ENCODE assay signal across 28 cellular contexts in genomic region chr15:91342091-91342490, GRCh38.
"Had no signal": no experiment of that assay in that cellular context is flagged by ENCODE, and none has a peak within 500 bp of the region (broad histone marks: within the 10 kb centered on the region; RNA-seq: fewer than 3 reads in every experiment).

No MANE protein-coding gene starts in this region.

- H3K4me1 ChIP-seq: adrenal gland, ascending aorta, breast epithelium, heart right ventricle had no signal

- H3K4me3 ChIP-seq: adrenal gland, ascending aorta, breast epithelium, coronary artery, heart right ventricle had no signal

- H3K27me3 ChIP-seq: adrenal gland, ascending aorta had no signal

- H3K27ac ChIP-seq: adrenal gland, ascending aorta, breast epithelium, coronary artery, heart right ventricle, WERI-Rb-1 had no signal

- DNase-seq: activated B cell treated with CpG ODN at 0.5 μM for 24 hours; activated CD4-positive, alpha-beta memory T cell treated with anti-CD3 and anti-CD28 coated beads for 36 hours; activated CD4-positive, alpha-beta T cell treated with anti-CD3 and anti-CD28 coated beads, Interleukin-2, amount 10 ng/mL, durations not matched to agents 24 days and 14 days; activated CD8-positive, alpha-beta memory T cell treated with anti-CD3 and anti-CD28 coated beads, Interleukin-2, amount 10 ng/mL, durations not matched to agents 7 days and 5 days; activated CD8-positive, alpha-beta memory T cell treated with anti-CD3 and anti-CD28 coated beads, Interleukin-2, amount 50 U/mL, for 4 hours; activated CD8-positive, alpha-beta T cell treated with anti-CD3 and anti-CD28 coated beads, Interleukin-2, amount 10 ng/mL, durations not matched to agents 7 days and 5 days; activated effector memory CD4-positive, alpha-beta T cell treated with anti-CD3 and anti-CD28 coated beads, Interleukin-2, amount 50 U/mL, for 16 hours; activated naive CD4-positive, alpha-beta T cell treated with anti-CD3 and anti-CD28 coated beads for 36 hours; activated naive CD8-positive, alpha-beta T cell treated with anti-CD3 and anti-CD28 coated beads for 36 hours; activated naive CD8-positive, alpha-beta T cell treated with anti-CD3 and anti-CD28 coated beads, Interleukin-2, amount 50 U/mL, for 24 hours; activated T-cell treated with anti-CD3 and anti-CD28 coated beads, Interleukin-2, amount 50 U/mL, for 1 hour; activated T-cell treated with anti-CD3 and anti-CD28 coated beads, Interleukin-2, amount 50 U/mL, for 48 hours; dorsolateral prefrontal cortex; effector memory CD4-positive, alpha-beta T cell; endodermal cell; foreskin fibroblast; heart right ventricle; T-helper 1 cell; T-helper 17 cell; T1000; WERI-Rb-1 had no signal

- FAIRE-seq: frontal cortex had no signal

- ATAC-seq: activated CD4-positive, CD25-positive, alpha-beta regulatory T cell treated with anti-CD3 and anti-CD28 coated beads, Interleukin-2, amount 50 U/mL, for 24 hours; activated CD8-positive, alpha-beta memory T cell treated with anti-CD3 and anti-CD28 coated beads, Interleukin-2, amount 10 ng/mL, durations not matched to agents 7 days and 5 days; activated CD8-positive, alpha-beta T cell treated with anti-CD3 and anti-CD28 coated beads, Interleukin-2, amount 10 ng/mL, durations not matched to agents 7 days and 5 days; activated naive CD8-positive, alpha-beta T cell treated with anti-CD3 and anti-CD28 coated beads, Interleukin-2, amount 50 U/mL, for 24 hours; esophagus mucosa; heart right ventricle; T-helper 17 cell had no signal

- H3K9me3 ChIP-seq: adrenal gland, ascending aorta, breast epithelium had no signal

- H3K36me3 ChIP-seq: adrenal gland, ascending aorta, breast epithelium, heart right ventricle, WERI-Rb-1 had no signal
